Comparison of ENCODE assay signal across 1 cellular context in genomic region chr5:92887254-92887653, GRCh38.
TF ChIP-seq lines count a peak whose summit lies in the region.

No MANE protein-coding gene starts in this region.

TF ChIP-seq in HepG2, 621 proteins besides CTCF, POLR2A, EP300 and RAD21 (continued from another document and continues in another):
- TF ChIP-seq KIAA2018 (CRISPR knock-in tag; IDR thresholded peaks at IDR 0.05; ENCODE audit: borderline replicate concordance) (no peak), ZNF496 (CRISPR knock-in tag; IDR thresholded peaks at IDR 0.05; ENCODE audit: insufficient replicate concordance) (no peak), ZNF788 (CRISPR knock-in tag; IDR thresholded peaks at IDR 0.05; ENCODE audit: borderline replicate concordance) (peak; percentile 24; the same call in 1 of the 2 replicates), ZNF512B (CRISPR knock-in tag; IDR thresholded peaks at IDR 0.05; ENCODE audit: borderline replicate concordance) (no peak), NFYB (CRISPR knock-in tag; IDR thresholded peaks at IDR 0.05) (no peak), ZBTB44 (CRISPR knock-in tag; IDR thresholded peaks at IDR 0.05) (no peak), ZNF598 (CRISPR knock-in tag; IDR thresholded peaks at IDR 0.05; ENCODE audit: borderline replicate concordance) (no peak), SETDB1 (CRISPR knock-in tag; IDR thresholded peaks at IDR 0.05; ENCODE audit: borderline replicate concordance) (no peak), ZFP91 (CRISPR knock-in tag; IDR thresholded peaks at IDR 0.05; ENCODE audit: borderline replicate concordance) (no peak; the same call in 1 of the 2 replicates), SP5 (CRISPR knock-in tag; IDR thresholded peaks at IDR 0.05; ENCODE audit: borderline replicate concordance, low read depth) (no peak), HOMEZ (CRISPR knock-in tag; IDR thresholded peaks at IDR 0.05; ENCODE audit: low read depth) (peak; percentile 99), SNAI1 (CRISPR knock-in tag; IDR thresholded peaks at IDR 0.05; ENCODE audit: borderline replicate concordance) (no peak), DRAP1 (CRISPR knock-in tag; IDR thresholded peaks at IDR 0.05) (peak; percentile 61; the same call in 1 of the 2 replicates), HDAC6 (IDR thresholded peaks at IDR 0.05; ENCODE audit: low read depth, low read length) (no peak), ATRX (CRISPR knock-in tag; IDR thresholded peaks at IDR 0.05; ENCODE audit: borderline replicate concordance) (no peak), MIER3 (CRISPR knock-in tag; IDR thresholded peaks at IDR 0.05; ENCODE audit: borderline replicate concordance) (peak; percentile 93; the same call in 1 of the 2 replicates), ZNF773 (CRISPR knock-in tag; IDR thresholded peaks at IDR 0.05; ENCODE audit: borderline replicate concordance) (no peak), TEF (CRISPR knock-in tag; IDR thresholded peaks at IDR 0.05) (no peak), HHEX (CRISPR knock-in tag; IDR thresholded peaks at IDR 0.05) (peak; percentile 59; the same call in 1 of the 2 replicates), ZBTB21 (CRISPR knock-in tag; IDR thresholded peaks at IDR 0.05) (peak; percentile 75; the same call in 1 of the 2 replicates), ZNF136 (CRISPR knock-in tag; IDR thresholded peaks at IDR 0.05; ENCODE audit: low read depth) (no peak), SALL1 (CRISPR knock-in tag; IDR thresholded peaks at IDR 0.05) (peak; percentile 88; the same call in 1 of the 2 replicates), ZNF18 (CRISPR knock-in tag; IDR thresholded peaks at IDR 0.05; ENCODE audit: insufficient replicate concordance) (no peak), NFAT5 (CRISPR knock-in tag; IDR thresholded peaks at IDR 0.05) (no peak), ZMAT5 (CRISPR knock-in tag; IDR thresholded peaks at IDR 0.05; ENCODE audit: borderline replicate concordance, low read depth) (no peak), ZNF235 (CRISPR knock-in tag; IDR thresholded peaks at IDR 0.05; ENCODE audit: borderline replicate concordance) (no peak), ZNF317 (CRISPR knock-in tag; IDR thresholded peaks at IDR 0.05) (peak; percentile 60; the same call in 1 of the 2 replicates), IRF2 (CRISPR knock-in tag; IDR thresholded peaks at IDR 0.05) (peak; percentile 80)
